In genomic region chr15:67901922-67902321, GRCh38 we compare ENCODE assay signal across 16 cellular contexts.
DNase-seq lines count a peak whose midpoint lies in the region; ATAC-seq, FAIRE-seq and TF ChIP-seq lines count a peak whose summit lies in the region.
"Had no signal": no experiment of that assay in that cellular context is flagged by ENCODE, and none has a peak within 500 bp of the region (broad histone marks: within the 10 kb centered on the region; RNA-seq: fewer than 3 reads in every experiment).

No MANE protein-coding gene starts in this region.

- H3K27me3 Mint-ChIP-seq in GM23338 (ENCODE audit: insufficient read depth, low read depth, poor library complexity) (peaks cover 8% of the 10 kb centered on the region), endodermal cell (ENCODE audit: insufficient read depth) (no peaks in the 10 kb centered on the region), natural killer cell (ENCODE audit: low read depth in 2 of 2) (peaks cover 13 to 18% of the 10 kb centered on the region in 2 donors)
- peaks cover 22% of the 10 kb centered on the region for H3K27me3 Mint-ChIP-seq in activated CD8-positive, alpha-beta memory T cell treated with anti-CD3 and anti-CD28 coated beads, Interleukin-2, amount 10 ng/mL, durations not matched to agents 7 days and 5 days

- TF ChIP-seq CTCF in GM23338 (conservative IDR thresholded peaks at IDR 0.05; ENCODE audit: low read depth in 2 of 2) (no peak), Panc1 (IDR thresholded peaks at IDR 0.05) (no peak), endodermal cell (conservative IDR thresholded peaks at IDR 0.05) (no peak), natural killer cell (IDR thresholded peaks at IDR 0.05) (no peak)

- H3K36me3 Mint-ChIP-seq in GM23338 (ENCODE audit: low read depth) (peaks cover 18% of the 10 kb centered on the region; the same call in 2 of the 3 replicates), endodermal cell (ENCODE audit: low read depth) (peaks cover 6% of the 10 kb centered on the region), natural killer cell (no peaks in the 10 kb centered on the region)
- peaks cover 1% of the 10 kb centered on the region for H3K36me3 Mint-ChIP-seq in activated CD8-positive, alpha-beta memory T cell treated with anti-CD3 and anti-CD28 coated beads, Interleukin-2, amount 10 ng/mL, durations not matched to agents 7 days and 5 days
- H3K36me3 Mint-ChIP-seq: CD4-positive, alpha-beta memory T cell; IgD-negative memory B cell had no signal

- H3K4me1 ChIP-seq in GM23338 (ENCODE audit: insufficient read depth) (peaks cover 8% of the 10 kb centered on the region; the same call in 1 of the 2 replicates), Panc1 (ENCODE audit: control insufficient read depth, insufficient read depth, low read length) (peaks cover 3% of the 10 kb centered on the region; the same call in 1 of the 2 replicates), endodermal cell (ENCODE audit: control insufficient read depth, insufficient read depth, low read length) (peaks cover 3% of the 10 kb centered on the region), small intestine (ENCODE audit: control insufficient read depth in 2 of 2, insufficient read depth in 1 of 2, low read depth in 1 of 2, low read length in 1 of 2) (peaks cover 0 to 2% of the 10 kb centered on the region in 2 donors)

- no peak overlapping the region for H3K4me2 ChIP-seq in GM23338

- H2AFZ ChIP-seq in GM23338: 0 out of 2 replicates have a peak overlapping the region, but pooled peaks have one; percentile 83

- H3K4me3 Mint-ChIP-seq in GM23338 (no peak overlapping the region), endodermal cell (no peak overlapping the region), natural killer cell (no peak overlapping the region)
- H3K4me3 Mint-ChIP-seq in activated CD8-positive, alpha-beta memory T cell treated with anti-CD3 and anti-CD28 coated beads, Interleukin-2, amount 10 ng/mL, durations not matched to agents 7 days and 5 days: no peak overlapping the region
- H3K4me3 Mint-ChIP-seq: CD4-positive, alpha-beta memory T cell had no signal

- no peaks in the 10 kb centered on the region for H3K27me3 ChIP-seq in GM23338 (ENCODE audit: insufficient read depth)
- no peaks in the 10 kb centered on the region for H3K27me3 ChIP-seq in Panc1 (ENCODE audit: control insufficient read depth, insufficient read depth, low read length)
- H3K27me3 ChIP-seq in endodermal cell (ENCODE audit: control insufficient read depth, insufficient read depth, low read length, poor library complexity, severe bottlenecking): no peaks in the 10 kb centered on the region
- H3K27me3 ChIP-seq in small intestine (ENCODE audit: control insufficient read depth in 2 of 2, insufficient read depth in 2 of 2, low read length in 2 of 2): no peaks in the 10 kb centered on the region
- H3K27me3 ChIP-seq: BE2C had no signal

- POLR2A ChIA-PET in Panc1 (lab: Charles Lee): interaction anchor here (0.9 kb wide), 1 partner anchor 38 kb away, joined by 4 read pairs; no protein-coding TSS in a partner anchor

- no peaks in the 10 kb centered on the region for H3K79me2 ChIP-seq in GM23338 (replicated peaks; ENCODE audit: insufficient read depth)

- no peak for ATAC-seq in GM23338
- no peak for ATAC-seq in Panc1
- no peak for ATAC-seq in natural killer cell
- no peak for ATAC-seq in activated CD8-positive, alpha-beta memory T cell treated with anti-CD3 and anti-CD28 coated beads, Interleukin-2, amount 10 ng/mL, durations not matched to agents 7 days and 5 days
- ATAC-seq: HCT116 had no signal

- no peak overlapping the region for H3K9ac ChIP-seq in endodermal cell (ENCODE audit: extremely low read depth, low read length, poor library complexity, severe bottlenecking)

- in situ Hi-C loops in Panc1 (cut with HindIII; ENCODE audit: low pct_unique_long_range_greater_than_20kb, low sequenced_read_pairs): no loop called here

- peaks cover 21% of the 10 kb centered on the region for H3K9me3 Mint-ChIP-seq in GM23338
- peaks cover 24% of the 10 kb centered on the region for H3K9me3 Mint-ChIP-seq in endodermal cell
- H3K9me3 Mint-ChIP-seq in natural killer cell: no peaks in the 10 kb centered on the region
- H3K9me3 Mint-ChIP-seq in activated CD8-positive, alpha-beta memory T cell treated with anti-CD3 and anti-CD28 coated beads, Interleukin-2, amount 10 ng/mL, durations not matched to agents 7 days and 5 days (ENCODE audit: low read depth): no peaks in the 10 kb centered on the region
- H3K9me3 Mint-ChIP-seq: IgD-negative memory B cell had no signal

- WGBS in endodermal cell (ENCODE audit: insufficient coverage in 1 of 2, insufficient read length in 1 of 2), 2 experiments: 67% methylated on average over 1 of the region's 1 CpG; no CpG with 5 or more reads in 1 of the 2 experiments
- 23 to 71% (median 32%) methylated on average over 1 of the region's 1 CpG for WGBS in small intestine, 3 donors

- intact Hi-C loops in Panc1 (cut with micrococcal nuclease; ENCODE audit: unreplicated experiment) (no loop called here), natural killer cell (cut with micrococcal nuclease) (no loop called here)

- DNase-seq in GM23338 (ENCODE audit: low spot score) (no peak), Panc1 (ENCODE audit: low read depth, low spot score) (no peak), endodermal cell (peak; percentile 17), small intestine (peak; percentile 90), natural killer cell (no peak), middle frontal gyrus (ENCODE audit: extremely low spot score, low spot score) (no peak)
- no peak for DNase-seq in activated CD8-positive, alpha-beta memory T cell treated with anti-CD3 and anti-CD28 coated beads, Interleukin-2, amount 10 ng/mL, durations not matched to agents 7 days and 5 days
- DNase-seq: BE2C; CD4-positive, alpha-beta memory T cell; DMS79 had no signal

- no peak overlapping the region for H3K27ac Mint-ChIP-seq in GM23338
- no peak overlapping the region for H3K27ac Mint-ChIP-seq in endodermal cell
- no peak overlapping the region for H3K27ac Mint-ChIP-seq in natural killer cell
- no peak overlapping the region for H3K27ac Mint-ChIP-seq in activated CD8-positive, alpha-beta memory T cell treated with anti-CD3 and anti-CD28 coated beads, Interleukin-2, amount 10 ng/mL, durations not matched to agents 7 days and 5 days
- H3K27ac Mint-ChIP-seq: CD4-positive, alpha-beta memory T cell had no signal

- BruUV-seq in Panc1 (replicated peaks; lab: Mats Ljungman, UMichigan): no TSS peak

- no peak for FAIRE-seq in small intestine (lab: Jason Lieb, UNC)
- FAIRE-seq: A204.1, GM12891, H54 had no signal

- CTCF ChIA-PET in Panc1 (lab: Charles Lee): no interaction called here
- CTCF ChIA-PET in activated CD8-positive, alpha-beta memory T cell treated with anti-CD3 and anti-CD28 coated beads, Interleukin-2, amount 10 ng/mL, durations not matched to agents 7 days and 5 days (lab: Charles Lee): no interaction called here

- H3K36me3 ChIP-seq in GM23338 (ENCODE audit: insufficient read depth) (no peaks in the 10 kb centered on the region), Panc1 (ENCODE audit: control insufficient read depth, insufficient read depth, low read length) (no peaks in the 10 kb centered on the region), endodermal cell (ENCODE audit: control insufficient read depth, insufficient read depth, low read length) (no peaks in the 10 kb centered on the region), small intestine (ENCODE audit: control insufficient read depth in 2 of 2, insufficient read depth in 2 of 2, low read length in 2 of 2) (no peaks in the 10 kb centered on the region)
- H3K36me3 ChIP-seq: BE2C had no signal

- H4K20me1 ChIP-seq in GM23338 (replicated peaks; ENCODE audit: insufficient read depth): no peaks in the 10 kb centered on the region

- no peaks in the 10 kb centered on the region for H3F3A ChIP-seq in GM23338 (replicated peaks; ENCODE audit: low read depth)

- H3K9me3 ChIP-seq in Panc1 (ENCODE audit: control insufficient read depth, insufficient read depth, low read depth, low read length): no peaks in the 10 kb centered on the region; the same call in 1 of the 2 replicates
- H3K9me3 ChIP-seq in endodermal cell (ENCODE audit: control insufficient read depth, low read length): peaks cover 25% of the 10 kb centered on the region
- no peaks in the 10 kb centered on the region for H3K9me3 ChIP-seq in small intestine (ENCODE audit: control insufficient read depth, low read depth)
- H3K9me3 ChIP-seq: BE2C had no signal

- H3K4me1 Mint-ChIP-seq in GM23338 (peaks cover 9% of the 10 kb centered on the region; the same call in 2 of the 3 replicates), endodermal cell (no peaks in the 10 kb centered on the region), natural killer cell (no peaks in the 10 kb centered on the region)
- no peaks in the 10 kb centered on the region for H3K4me1 Mint-ChIP-seq in activated CD8-positive, alpha-beta memory T cell treated with anti-CD3 and anti-CD28 coated beads, Interleukin-2, amount 10 ng/mL, durations not matched to agents 7 days and 5 days
- H3K4me1 Mint-ChIP-seq: CD4-positive, alpha-beta memory T cell had no signal

- H3K4me3 ChIP-seq in GM23338 (no peak overlapping the region), Panc1 (ENCODE audit: low read depth in 2 of 2, low read length in 2 of 2) (no peak overlapping the region), endodermal cell (ENCODE audit: low read length) (peak overlapping the region; percentile 4), small intestine (ENCODE audit: low read depth in 1 of 2, low read length in 2 of 2) (no peak overlapping the region)

- H3K9me2 ChIP-seq in GM23338 (ENCODE audit: insufficient read depth): peaks cover 5% of the 10 kb centered on the region; the same call in 1 of the 2 replicates

- H3K27ac ChIP-seq in GM23338 (ENCODE audit: low read depth): no peak overlapping the region
- H3K27ac ChIP-seq in Panc1 (ENCODE audit: low read length): peak overlapping the region; percentile 36; the same call in 1 of the 2 replicates
- H3K27ac ChIP-seq in endodermal cell (ENCODE audit: low read depth, low read length): no peak overlapping the region
- no peak overlapping the region for H3K27ac ChIP-seq in small intestine (ENCODE audit: low read depth in 1 of 2, low read length in 1 of 2)
- H3K27ac ChIP-seq: C4-2B had no signal

TF ChIP-seq in GM23338, 12 proteins besides CTCF, POLR2A, EP300 and RAD21 (continues in another document):
- TF ChIP-seq EZH2 (IDR thresholded peaks at IDR 0.05; ENCODE audit: low read depth, unreplicated experiment): no peak
- no peak for TF ChIP-seq NANOG (IDR thresholded peaks at IDR 0.05; ENCODE audit: borderline replicate concordance)
- TF ChIP-seq ZNF331 (CRISPR knock-in tag; IDR thresholded peaks at IDR 0.05; ENCODE audit: low read depth): no peak
- no peak for TF ChIP-seq EZH2phosphoT487 (IDR thresholded peaks at IDR 0.05; ENCODE audit: unreplicated experiment)
- TF ChIP-seq POLR2AphosphoS5 (IDR thresholded peaks at IDR 0.05; ENCODE audit: low read depth): no peak

Comparison
In these comparisons a context has a peak if more than half of its experiments do, and no peak if none do; other contexts are left out.
1. DNase-seq: peak in endodermal cell (single experiment) and small intestine (single experiment); none in GM23338 (single experiment), Panc1 (single experiment), natural killer cell (single experiment), activated CD8-positive, alpha-beta memory T cell treated with anti-CD3 and anti-CD28 coated beads, Interleukin-2, amount 10 ng/mL, durations not matched to agents 7 days and 5 days (single experiment) and middle frontal gyrus (single experiment).